ENCODE assay signal across 9 cellular contexts in the genomic region with DNA sequence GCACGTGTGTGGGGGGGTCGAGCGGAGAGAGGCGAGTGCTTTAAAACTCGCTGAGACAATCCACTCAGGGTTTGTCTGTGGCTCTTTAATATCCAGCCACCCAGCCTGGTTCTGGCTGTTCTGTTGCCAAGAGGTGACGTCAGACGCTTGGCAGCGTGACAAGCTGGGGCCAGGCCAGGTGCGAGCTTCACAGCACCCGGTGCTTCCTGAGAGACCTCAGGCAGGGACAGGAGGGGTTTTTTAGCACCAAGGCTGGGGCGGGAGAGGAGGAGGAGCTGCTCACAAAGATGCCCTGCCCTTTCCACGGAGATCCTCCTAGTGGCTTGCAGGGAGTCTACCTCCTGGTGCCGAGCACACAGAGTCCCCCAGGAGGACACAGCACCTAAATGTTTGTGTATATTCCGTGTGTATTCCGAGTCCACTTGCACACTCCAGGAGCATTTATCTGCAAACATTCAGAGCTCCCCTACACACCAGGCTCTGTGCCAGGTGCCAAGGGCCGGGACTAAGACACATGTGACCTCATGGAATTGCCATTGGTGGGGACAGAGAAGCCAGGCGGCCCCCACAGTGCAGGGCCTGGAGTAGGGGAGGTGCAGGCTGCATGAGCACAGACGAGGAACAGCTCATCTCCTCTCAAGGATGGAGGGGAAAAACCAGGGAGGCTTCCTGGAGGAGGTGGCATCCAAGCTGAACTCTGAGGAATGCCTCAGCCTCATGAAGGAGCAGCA.
A peak's percentile ranks its signal among the peaks of the same experiment; 100 is the strongest.
DNase-seq lines count a peak whose midpoint lies in the region; ATAC-seq and TF ChIP-seq lines count a peak whose summit lies in the region.
"Had no signal": no experiment of that assay in that cellular context is flagged by ENCODE, and none has a peak within 500 bp of the region (broad histone marks: within the 10 kb centered on the region; RNA-seq: fewer than 3 reads in every experiment).

No MANE protein-coding gene starts in this region.

- TF ChIP-seq CTCF in sigmoid colon (IDR thresholded peaks at IDR 0.05): no peak

- TF ChIP-seq EP300 in sigmoid colon (IDR thresholded peaks at IDR 0.05): no peak

- H3K27ac ChIP-seq in sigmoid colon: no peak overlapping the region
- H3K27ac ChIP-seq: KMS-11 had no signal

- H3K9me3 ChIP-seq in sigmoid colon: no peaks in the 10 kb centered on the region

- peak; percentile 73 for DNase-seq in NCI-H82 (lab: John Stamatoyannopoulos, UW)
- no peak for DNase-seq in NCI-H82 treated with DMSO at 0.1 percent for 48 hours (lab: John Stamatoyannopoulos, UW; ENCODE audit: unreplicated experiment)
- peak; percentile 40 for DNase-seq in NCI-H510A (lab: John Stamatoyannopoulos, UW)
- DNase-seq in sigmoid colon: peak; percentile 76
- DNase-seq in dedifferentiated amniotic fluid mesenchymal stem cell (ENCODE audit: extremely low spot score): no peak

- WGBS in sigmoid colon, 2 donors: 5 to 21% methylated on average over 18 of the region's 18 CpGs

- peaks cover 0 to 48% (median 4%) of the 10 kb centered on the region in 3 donors for H3K27me3 ChIP-seq in sigmoid colon

- TF ChIP-seq POLR2A in sigmoid colon (IDR thresholded peaks at IDR 0.05): no peak

- no peaks in the 10 kb centered on the region for H3K36me3 ChIP-seq in sigmoid colon

- ATAC-seq in esophagus mucosa (peak; percentile 81), HG02938 (IDR thresholded peaks at IDR 0.05; ENCODE audit: unreplicated experiment) (no peak), GM21619 (IDR thresholded peaks at IDR 0.05; ENCODE audit: unreplicated experiment) (no peak)

- intact Hi-C loops in sigmoid colon (cut with DNase I): no loop called here

- H3K4me3 ChIP-seq in sigmoid colon: no peak overlapping the region

- peaks cover 0 to 19% (median 11%) of the 10 kb centered on the region in 4 donors for H3K4me1 ChIP-seq in sigmoid colon

Comparison
In these comparisons a context has a peak if more than half of its experiments do, and no peak if none do; other contexts are left out.
1. DNase-seq: peak in NCI-H82 (single experiment), NCI-H510A (single experiment) and sigmoid colon (single experiment); none in NCI-H82 treated with DMSO at 0.1 percent for 48 hours (single experiment) and dedifferentiated amniotic fluid mesenchymal stem cell (single experiment).